Comparison of ENCODE assay signal across 1 cellular context in the genomic region with DNA sequence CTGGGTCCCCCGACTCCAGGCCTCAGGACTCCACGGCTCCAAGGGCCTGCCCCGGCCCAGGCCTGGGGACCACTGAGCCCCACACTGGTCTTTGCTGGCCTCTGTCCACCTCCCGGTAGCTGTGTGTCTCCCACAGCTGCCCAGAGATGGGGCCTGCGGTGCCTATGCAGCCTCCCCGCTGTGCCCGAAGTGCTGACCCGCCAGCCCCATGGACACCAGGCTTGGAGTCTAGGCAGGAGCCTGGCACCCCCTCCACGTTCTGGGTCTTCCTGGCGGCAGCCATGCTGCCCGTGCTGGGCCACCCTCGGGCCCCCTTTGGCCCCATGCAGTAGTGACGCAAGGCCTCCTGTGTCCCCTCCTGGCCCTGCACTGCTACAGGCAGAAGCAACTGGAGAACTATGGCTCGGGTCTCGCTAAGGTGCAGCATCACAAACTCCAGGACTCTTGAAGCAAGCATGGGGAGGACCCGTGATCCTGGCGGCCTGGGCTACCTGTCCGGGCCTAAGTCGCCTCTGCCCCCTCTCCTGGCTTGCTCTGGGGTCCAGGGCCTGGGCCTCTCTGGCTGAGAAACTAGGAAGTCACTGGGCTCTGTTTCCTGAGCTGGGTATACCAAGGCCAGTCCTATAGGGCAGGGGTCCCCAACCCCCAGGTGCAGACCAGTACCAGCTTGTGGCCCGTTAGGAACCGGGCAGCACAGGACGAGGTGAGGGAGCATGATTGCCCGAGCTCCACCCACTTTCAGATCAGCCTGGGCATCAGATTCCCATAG.
TF ChIP-seq lines count a peak whose summit lies in the region.

No MANE protein-coding gene starts in this region.

TF ChIP-seq in HepG2, 621 proteins besides CTCF, POLR2A, EP300 and RAD21 (continued from another document):
- TF ChIP-seq, protein P1, sequence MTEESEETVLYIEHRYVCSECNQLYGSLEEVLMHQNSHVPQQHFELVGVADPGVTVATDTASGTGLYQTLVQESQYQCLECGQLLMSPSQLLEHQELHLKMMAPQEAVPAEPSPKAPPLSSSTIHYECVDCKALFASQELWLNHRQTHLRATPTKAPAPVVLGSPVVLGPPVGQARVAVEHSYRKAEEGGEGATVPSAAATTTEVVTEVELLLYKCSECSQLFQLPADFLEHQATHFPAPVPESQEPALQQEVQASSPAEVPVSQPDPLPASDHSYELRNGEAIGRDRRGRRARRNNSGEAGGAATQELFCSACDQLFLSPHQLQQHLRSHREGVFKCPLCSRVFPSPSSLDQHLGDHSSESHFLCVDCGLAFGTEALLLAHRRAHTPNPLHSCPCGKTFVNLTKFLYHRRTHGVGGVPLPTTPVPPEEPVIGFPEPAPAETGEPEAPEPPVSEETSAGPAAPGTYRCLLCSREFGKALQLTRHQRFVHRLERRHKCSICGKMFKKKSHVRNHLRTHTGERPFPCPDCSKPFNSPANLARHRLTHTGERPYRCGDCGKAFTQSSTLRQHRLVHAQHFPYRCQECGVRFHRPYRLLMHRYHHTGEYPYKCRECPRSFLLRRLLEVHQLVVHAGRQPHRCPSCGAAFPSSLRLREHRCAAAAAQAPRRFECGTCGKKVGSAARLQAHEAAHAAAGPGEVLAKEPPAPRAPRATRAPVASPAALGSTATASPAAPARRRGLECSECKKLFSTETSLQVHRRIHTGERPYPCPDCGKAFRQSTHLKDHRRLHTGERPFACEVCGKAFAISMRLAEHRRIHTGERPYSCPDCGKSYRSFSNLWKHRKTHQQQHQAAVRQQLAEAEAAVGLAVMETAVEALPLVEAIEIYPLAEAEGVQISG (CRISPR knock-in tag; IDR thresholded peaks at IDR 0.05) = 0 out of 2 replicates have a peak, but pooled peaks have one; percentile 37
- TF ChIP-seq, protein P2, sequence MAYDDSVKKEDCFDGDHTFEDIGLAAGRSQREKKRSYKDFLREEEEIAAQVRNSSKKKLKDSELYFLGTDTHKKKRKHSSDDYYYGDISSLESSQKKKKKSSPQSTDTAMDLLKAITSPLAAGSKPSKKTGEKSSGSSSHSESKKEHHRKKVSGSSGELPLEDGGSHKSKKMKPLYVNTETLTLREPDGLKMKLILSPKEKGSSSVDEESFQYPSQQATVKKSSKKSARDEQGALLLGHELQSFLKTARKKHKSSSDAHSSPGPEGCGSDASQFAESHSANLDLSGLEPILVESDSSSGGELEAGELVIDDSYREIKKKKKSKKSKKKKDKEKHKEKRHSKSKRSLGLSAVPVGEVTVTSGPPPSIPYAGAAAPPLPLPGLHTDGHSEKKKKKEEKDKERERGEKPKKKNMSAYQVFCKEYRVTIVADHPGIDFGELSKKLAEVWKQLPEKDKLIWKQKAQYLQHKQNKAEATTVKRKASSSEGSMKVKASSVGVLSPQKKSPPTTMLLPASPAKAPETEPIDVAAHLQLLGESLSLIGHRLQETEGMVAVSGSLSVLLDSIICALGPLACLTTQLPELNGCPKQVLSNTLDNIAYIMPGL (CRISPR knock-in tag; IDR thresholded peaks at IDR 0.05; ENCODE audit: borderline replicate concordance in 1 of 2, low read depth in 1 of 2) = 0 out of 4 replicates have a peak, but pooled peaks of 1 of the 2 experiments have one; percentile 9
- TF ChIP-seq ZNF614 (CRISPR knock-in tag; IDR thresholded peaks at IDR 0.05; ENCODE audit: borderline replicate concordance) (no peak), HIVEP1 (CRISPR knock-in tag; IDR thresholded peaks at IDR 0.05) (peak; percentile 35; the same call in 1 of the 2 replicates), ZNF20 (CRISPR knock-in tag; IDR thresholded peaks at IDR 0.05) (0 out of 2 replicates have a peak, but pooled peaks have one; percentile 18), CEBPB (IDR thresholded peaks at IDR 0.05; ENCODE audit: borderline replicate concordance, low read depth, low read length) (peak; percentile 68), YY1 (IDR thresholded peaks at IDR 0.05; ENCODE audit: insufficient read depth, insufficient replicate concordance, low read depth, low read length) (peak; percentile 76), ZNF768 (CRISPR knock-in tag; IDR thresholded peaks at IDR 0.05) (0 out of 2 replicates have a peak, but pooled peaks have one; percentile 26), SP1 (IDR thresholded peaks at IDR 0.05) (no peak), SP1 (CRISPR knock-in tag; IDR thresholded peaks at IDR 0.05) (0 out of 2 replicates have a peak, but pooled peaks have one; percentile 12), ZBTB21 (CRISPR knock-in tag; IDR thresholded peaks at IDR 0.05) (peak; percentile 35; the same call in 1 of the 2 replicates), ZNF850 (CRISPR knock-in tag; conservative IDR thresholded peaks at IDR 0.05) (peak; percentile 2; the same call in 1 of the 2 replicates)
- TF ChIP-seq, protein P3, sequence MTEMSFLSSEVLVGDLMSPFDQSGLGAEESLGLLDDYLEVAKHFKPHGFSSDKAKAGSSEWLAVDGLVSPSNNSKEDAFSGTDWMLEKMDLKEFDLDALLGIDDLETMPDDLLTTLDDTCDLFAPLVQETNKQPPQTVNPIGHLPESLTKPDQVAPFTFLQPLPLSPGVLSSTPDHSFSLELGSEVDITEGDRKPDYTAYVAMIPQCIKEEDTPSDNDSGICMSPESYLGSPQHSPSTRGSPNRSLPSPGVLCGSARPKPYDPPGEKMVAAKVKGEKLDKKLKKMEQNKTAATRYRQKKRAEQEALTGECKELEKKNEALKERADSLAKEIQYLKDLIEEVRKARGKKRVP (CRISPR knock-in tag; IDR thresholded peaks at IDR 0.05) = peak in 1 of 2 experiments; percentile 34; a peak in 1 of 4 replicates
- TF ChIP-seq, protein P4, sequence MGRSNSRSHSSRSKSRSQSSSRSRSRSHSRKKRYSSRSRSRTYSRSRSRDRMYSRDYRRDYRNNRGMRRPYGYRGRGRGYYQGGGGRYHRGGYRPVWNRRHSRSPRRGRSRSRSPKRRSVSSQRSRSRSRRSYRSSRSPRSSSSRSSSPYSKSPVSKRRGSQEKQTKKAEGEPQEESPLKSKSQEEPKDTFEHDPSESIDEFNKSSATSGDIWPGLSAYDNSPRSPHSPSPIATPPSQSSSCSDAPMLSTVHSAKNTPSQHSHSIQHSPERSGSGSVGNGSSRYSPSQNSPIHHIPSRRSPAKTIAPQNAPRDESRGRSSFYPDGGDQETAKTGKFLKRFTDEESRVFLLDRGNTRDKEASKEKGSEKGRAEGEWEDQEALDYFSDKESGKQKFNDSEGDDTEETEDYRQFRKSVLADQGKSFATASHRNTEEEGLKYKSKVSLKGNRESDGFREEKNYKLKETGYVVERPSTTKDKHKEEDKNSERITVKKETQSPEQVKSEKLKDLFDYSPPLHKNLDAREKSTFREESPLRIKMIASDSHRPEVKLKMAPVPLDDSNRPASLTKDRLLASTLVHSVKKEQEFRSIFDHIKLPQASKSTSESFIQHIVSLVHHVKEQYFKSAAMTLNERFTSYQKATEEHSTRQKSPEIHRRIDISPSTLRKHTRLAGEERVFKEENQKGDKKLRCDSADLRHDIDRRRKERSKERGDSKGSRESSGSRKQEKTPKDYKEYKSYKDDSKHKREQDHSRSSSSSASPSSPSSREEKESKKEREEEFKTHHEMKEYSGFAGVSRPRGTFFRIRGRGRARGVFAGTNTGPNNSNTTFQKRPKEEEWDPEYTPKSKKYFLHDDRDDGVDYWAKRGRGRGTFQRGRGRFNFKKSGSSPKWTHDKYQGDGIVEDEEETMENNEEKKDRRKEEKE (IDR thresholded peaks at IDR 0.05) = no peak
- TF ChIP-seq, protein P5, sequence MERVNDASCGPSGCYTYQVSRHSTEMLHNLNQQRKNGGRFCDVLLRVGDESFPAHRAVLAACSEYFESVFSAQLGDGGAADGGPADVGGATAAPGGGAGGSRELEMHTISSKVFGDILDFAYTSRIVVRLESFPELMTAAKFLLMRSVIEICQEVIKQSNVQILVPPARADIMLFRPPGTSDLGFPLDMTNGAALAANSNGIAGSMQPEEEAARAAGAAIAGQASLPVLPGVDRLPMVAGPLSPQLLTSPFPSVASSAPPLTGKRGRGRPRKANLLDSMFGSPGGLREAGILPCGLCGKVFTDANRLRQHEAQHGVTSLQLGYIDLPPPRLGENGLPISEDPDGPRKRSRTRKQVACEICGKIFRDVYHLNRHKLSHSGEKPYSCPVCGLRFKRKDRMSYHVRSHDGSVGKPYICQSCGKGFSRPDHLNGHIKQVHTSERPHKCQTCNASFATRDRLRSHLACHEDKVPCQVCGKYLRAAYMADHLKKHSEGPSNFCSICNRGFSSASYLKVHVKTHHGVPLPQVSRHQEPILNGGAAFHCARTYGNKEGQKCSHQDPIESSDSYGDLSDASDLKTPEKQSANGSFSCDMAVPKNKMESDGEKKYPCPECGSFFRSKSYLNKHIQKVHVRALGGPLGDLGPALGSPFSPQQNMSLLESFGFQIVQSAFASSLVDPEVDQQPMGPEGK (CRISPR knock-in tag; IDR thresholded peaks at IDR 0.05) = peak; percentile 70
